In the genomic region with DNA sequence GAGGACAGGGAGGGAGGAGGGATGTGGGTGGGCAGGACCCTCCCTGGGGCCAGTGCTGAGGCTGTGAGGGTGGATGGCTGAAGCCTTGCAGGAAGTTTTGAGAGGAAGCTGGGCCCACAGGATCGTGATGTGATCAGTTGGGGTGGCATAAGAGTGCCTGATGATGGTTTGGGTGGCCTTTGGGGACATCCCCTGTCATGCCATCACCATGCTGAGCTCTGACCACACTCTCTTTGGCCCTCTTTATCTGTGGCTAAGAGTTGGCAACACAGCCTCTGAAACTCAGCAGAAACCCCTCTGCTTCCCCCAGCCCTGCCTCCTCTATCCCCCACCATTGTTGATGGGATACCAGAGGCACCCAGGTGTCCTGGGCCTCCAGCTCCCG, we compare ENCODE assay signal across 19 cellular contexts.
"Had no signal": no experiment of that assay in that cellular context is flagged by ENCODE, and none has a peak within 500 bp of the region (broad histone marks: within the 10 kb centered on the region; RNA-seq: fewer than 3 reads in every experiment).

No MANE protein-coding gene starts in this region.

- H3K9me3 Mint-ChIP-seq: activated CD4-positive, alpha-beta T cell treated with anti-CD3 and anti-CD28 coated beads, Interleukin-2, amount 10 ng/mL, durations not matched to agents 7 days and 5 days; dendritic cell treated with granulocyte-macrophage colony-stimulating factor and Interleukin-4, amounts not matched to agents 40 ng/mL and 50 ng/mL, for 4 days; effector memory CD8-positive, alpha-beta T cell; stimulated activated naive CD8-positive, alpha-beta T cell treated with anti-CD3 and anti-CD28 coated beads, Interleukin-15, Interleukin-2, amounts not matched to agents 100 ng/mL and 50 ng/mL, for 24 hours; T-cell; WTC11 had no signal

- DNase-seq: activated CD4-positive, alpha-beta T cell treated with anti-CD3 and anti-CD28 coated beads, Interleukin-2, amount 10 ng/mL, durations not matched to agents 7 days and 5 days; activated gamma-delta T cell; anterior cingulate cortex; cerebellar nuclear complex; effector memory CD8-positive, alpha-beta T cell; gastrocnemius medialis; left ventricle myocardium superior; mesendoderm; stimulated activated CD4-positive, alpha-beta T cell treated with anti-CD3 and anti-CD28 coated beads, Interleukin-1b, Interleukin-23, amount 100 ng/mL, for 48 hours; T-cell; T1000; testis had no signal

- H3K27me3 ChIP-seq: gastrocnemius medialis, neutrophil, testis had no signal

- H3K27ac Mint-ChIP-seq: activated CD4-positive, alpha-beta T cell treated with anti-CD3 and anti-CD28 coated beads, Interleukin-2, amount 10 ng/mL, durations not matched to agents 7 days and 5 days; activated naive CD8-positive, alpha-beta T cell; dendritic cell treated with granulocyte-macrophage colony-stimulating factor and Interleukin-4, amounts not matched to agents 40 ng/mL and 50 ng/mL, for 4 days; stimulated activated naive CD8-positive, alpha-beta T cell treated with anti-CD3 and anti-CD28 coated beads, Interleukin-15, Interleukin-2, amounts not matched to agents 100 ng/mL and 50 ng/mL, for 24 hours; T-cell; WTC11 had no signal

- H3K27ac ChIP-seq: epithelial cell of prostate, gastrocnemius medialis, neutrophil, testis had no signal

- H3K27me3 Mint-ChIP-seq: activated CD4-positive, alpha-beta T cell treated with anti-CD3 and anti-CD28 coated beads, Interleukin-2, amount 10 ng/mL, durations not matched to agents 7 days and 5 days; activated naive CD8-positive, alpha-beta T cell; dendritic cell treated with granulocyte-macrophage colony-stimulating factor and Interleukin-4, amounts not matched to agents 40 ng/mL and 50 ng/mL, for 4 days; T-cell had no signal

- H3K4me1 Mint-ChIP-seq: WTC11 had no signal

- H3K36me3 Mint-ChIP-seq: activated naive CD8-positive, alpha-beta T cell; T-cell; WTC11 had no signal

- H3K4me3 ChIP-seq: gastrocnemius medialis, testis had no signal

- ATAC-seq: effector memory CD8-positive, alpha-beta T cell; gastrocnemius medialis; right cardiac atrium; T-cell; WTC11 had no signal

- H3K9me3 ChIP-seq: gastrocnemius medialis, neutrophil, testis had no signal

- H3K36me3 ChIP-seq: gastrocnemius medialis, neutrophil had no signal

- H3K4me3 Mint-ChIP-seq: activated CD4-positive, alpha-beta T cell treated with anti-CD3 and anti-CD28 coated beads, Interleukin-2, amount 10 ng/mL, durations not matched to agents 7 days and 5 days; activated naive CD8-positive, alpha-beta T cell; dendritic cell treated with granulocyte-macrophage colony-stimulating factor and Interleukin-4, amounts not matched to agents 40 ng/mL and 50 ng/mL, for 4 days; effector memory CD8-positive, alpha-beta T cell; stimulated activated naive CD8-positive, alpha-beta T cell treated with anti-CD3 and anti-CD28 coated beads, Interleukin-15, Interleukin-2, amounts not matched to agents 100 ng/mL and 50 ng/mL, for 24 hours; T-cell; WTC11 had no signal
